Comparison of ENCODE assay signal across 8 cellular contexts in the genomic region with DNA sequence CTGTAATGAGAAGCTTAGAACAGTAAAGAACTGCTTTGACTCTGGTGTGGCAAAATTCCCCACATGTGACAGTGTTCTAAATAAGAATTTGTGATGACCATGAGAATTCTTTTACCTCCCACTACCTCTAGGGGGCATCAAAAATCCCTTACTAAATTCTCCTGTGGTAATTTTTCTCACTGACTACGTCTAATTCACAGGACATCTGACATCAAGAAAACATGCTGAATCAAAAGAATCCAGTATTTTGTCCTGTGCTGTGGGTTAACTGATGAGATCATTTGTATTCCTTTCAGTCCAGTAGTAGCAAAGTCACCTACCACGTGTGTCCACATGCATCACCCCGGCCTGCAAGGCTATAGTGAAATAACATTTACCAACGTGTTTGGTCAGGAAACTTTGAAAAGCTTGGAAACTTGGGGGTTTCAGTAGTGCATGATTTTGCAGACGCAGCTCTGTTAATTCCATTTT.
DNase-seq lines count a peak whose midpoint lies in the region; ATAC-seq and TF ChIP-seq lines count a peak whose summit lies in the region.

No MANE protein-coding gene starts in this region.

- H4K12ac ChIP-seq in trophoblast cell (ENCODE audit: low read depth, low read length) = no peak overlapping the region

- H3K4me3 ChIP-seq in fibroblast of mammary gland (ENCODE audit: control insufficient read depth, low read depth, low read length) = no peak overlapping the region
- H3K4me3 ChIP-seq in trophoblast cell (ENCODE audit: low read depth, low read length) = no peak overlapping the region

- no peak overlapping the region for H2BK12ac ChIP-seq in trophoblast cell (ENCODE audit: low read length)

- H2AK5ac ChIP-seq in trophoblast cell (ENCODE audit: low read length) = no peak overlapping the region

- H4K91ac ChIP-seq in trophoblast cell (ENCODE audit: low read depth, low read length) = no peak overlapping the region

- no peaks in the 10 kb centered on the region for H3K79me1 ChIP-seq in trophoblast cell (ENCODE audit: low read length)

- H3K14ac ChIP-seq in trophoblast cell (ENCODE audit: low read length) = no peak overlapping the region

- H3K9ac ChIP-seq in trophoblast cell (ENCODE audit: low read length) = no peak overlapping the region

- no peaks in the 10 kb centered on the region for H3K79me2 ChIP-seq in trophoblast cell (ENCODE audit: control insufficient read depth, insufficient read depth, low read length, poor library complexity)

- H4K8ac ChIP-seq in trophoblast cell (ENCODE audit: low read depth, low read length) = no peak overlapping the region

- no peaks in the 10 kb centered on the region for H3K36me3 ChIP-seq in trophoblast cell (ENCODE audit: control insufficient read depth in 1 of 2, insufficient read depth in 2 of 2, low read length in 2 of 2)

- no peak overlapping the region for H2BK120ac ChIP-seq in trophoblast cell (ENCODE audit: insufficient read depth, low read length, poor library complexity)

- no peak overlapping the region for H2AFZ ChIP-seq in trophoblast cell (ENCODE audit: insufficient read depth, low read length, poor library complexity)

- WGBS in trophoblast cell (ENCODE audit: extremely low coverage, insufficient coverage, insufficient read length) = no CpG with 5 or more reads among the region's 5 CpGs

- no peak overlapping the region for H3K23ac ChIP-seq in trophoblast cell (ENCODE audit: low read length)

- no peaks in the 10 kb centered on the region for H3K9me3 ChIP-seq in trophoblast cell (ENCODE audit: insufficient read depth, low read depth, low read length)

- no peaks in the 10 kb centered on the region for H3K27me3 ChIP-seq in trophoblast cell (ENCODE audit: insufficient read depth, low read length)

- H3K4me1 ChIP-seq in trophoblast cell (ENCODE audit: control insufficient read depth in 1 of 2, insufficient read depth in 2 of 2, low read length in 2 of 2) = no peaks in the 10 kb centered on the region

- H3K18ac ChIP-seq in trophoblast cell (ENCODE audit: low read length) = no peak overlapping the region

- H3K4me2 ChIP-seq in trophoblast cell (ENCODE audit: low read length) = no peak overlapping the region

- DNase-seq in NCI-H345 (lab: John Stamatoyannopoulos, UW) (peak; percentile 10), NCI-H345 treated with DMSO at 0.1 percent for 48 hours (lab: John Stamatoyannopoulos, UW; ENCODE audit: unreplicated experiment) (no peak), SHP77 treated with DMSO at 0.1 percent for 48 hours (lab: John Stamatoyannopoulos, UW) (peak; percentile 10), fibroblast of mammary gland (ENCODE audit: low read depth) (peak; percentile 76), trophoblast cell (peak; percentile 10 to 59)

- H3K27ac ChIP-seq in trophoblast cell (ENCODE audit: low read depth, low read length) = no peak overlapping the region

- peak; percentile 77 for TF ChIP-seq CTCF in fibroblast of mammary gland (conservative IDR thresholded peaks at IDR 0.05; ENCODE audit: control insufficient read depth, insufficient read depth, low read depth, low read length)

- ATAC-seq in HG03108 (IDR thresholded peaks at IDR 0.05; ENCODE audit: unreplicated experiment) (peak; percentile 48), HG03521 (IDR thresholded peaks at IDR 0.05; ENCODE audit: unreplicated experiment) (no peak), HG03439 (IDR thresholded peaks at IDR 0.05; ENCODE audit: unreplicated experiment) (no peak)

- H3K4ac ChIP-seq in trophoblast cell (ENCODE audit: low read depth, low read length) = no peak overlapping the region

- no peak overlapping the region for H2BK5ac ChIP-seq in trophoblast cell (ENCODE audit: low read depth, low read length, poor library complexity)
